Comparison of ENCODE assay signal across 7 cellular contexts in genomic region chr12:110049034-110049433, GRCh38. TPM values are rescaled to one million over a fixed set of nuclear protein-coding genes. Genes with fewer than 3 reads are reported as not detected.
DNase-seq lines count a peak whose midpoint lies in the region; ATAC-seq, FAIRE-seq and TF ChIP-seq lines count a peak whose summit lies in the region.
"Not testable (repeated sequence)": the region's sequence is repeated elsewhere in the genome, so short reads cannot be mapped to it uniquely, and the experiment has no call there.

No MANE protein-coding gene starts in this region.

- POLR2A ChIA-PET in GM12878 (lab: Charles Lee), result not testable (repeated sequence)

- H2BK120ac ChIP-seq in mesendoderm (ENCODE audit: low read depth, low read length), result not testable (repeated sequence)

- not testable (repeated sequence) for H4K8ac ChIP-seq in mesendoderm (ENCODE audit: low read depth, low read length)

- not testable (repeated sequence) for H3K23ac ChIP-seq in mesendoderm (ENCODE audit: low read length)

- in situ Hi-C loops in GM12878 (cut with MboI), result not testable (repeated sequence)

- ATAC-seq in GM18517 (IDR thresholded peaks at IDR 0.05; ENCODE audit: unreplicated experiment) (peak; percentile 8), GM12878 (peak; percentile 63)

- TF ChIP-seq POLR2A in GM12878 (IDR thresholded peaks at IDR 0.05; ENCODE audit: low read depth, low read length); sigmoid colon (IDR thresholded peaks at IDR 0.05): not testable (repeated sequence)

- intact Hi-C loops in GM12878 (cut with micrococcal nuclease; ENCODE audit: unreplicated experiment), result loop anchor here (2.0 kb wide), 2 partner anchors 30 to 52 kb away; partner anchors contain the start of gene GIT2
- intact Hi-C loops in sigmoid colon (cut with DNase I), result not testable (repeated sequence)

- not testable (repeated sequence) for H4K5ac ChIP-seq in mesendoderm (ENCODE audit: low read length)

- H3K4me1 ChIP-seq in Loucy (ENCODE audit: insufficient read depth, low read length, poor library complexity, severe bottlenecking) (peaks cover 21% of the 10 kb centered on the region), GM12878 (ENCODE audit: control insufficient read depth, insufficient read depth, low read length) (peaks cover 29% of the 10 kb centered on the region), sigmoid colon (peaks cover 0 to 24% (median 19%) of the 10 kb centered on the region in 4 donors)
- not testable (repeated sequence) for H3K4me1 ChIP-seq in mesendoderm (ENCODE audit: control insufficient read depth, low read depth, low read length)

- H3K79me2 ChIP-seq in Loucy (ENCODE audit: insufficient read depth, low read length) (peaks cover 21% of the 10 kb centered on the region), GM12878 (ENCODE audit: control insufficient read depth, insufficient read depth, low read length) (peaks cover 24% of the 10 kb centered on the region), mesendoderm (ENCODE audit: control insufficient read depth, insufficient read depth, low read length) (peaks cover 10% of the 10 kb centered on the region)

- not testable (repeated sequence) for DNase-seq in GM12878 (ENCODE audit: low read depth, low spot score); fibroblast of mammary gland (ENCODE audit: low read depth); mesendoderm; sigmoid colon

- not testable (repeated sequence) for H3K27me3 ChIP-seq in Loucy (ENCODE audit: insufficient read depth, low read length, poor library complexity, severe bottlenecking); GM12878 (replicated peaks in 1 of 2; ENCODE audit: control insufficient read depth in 2 of 2, insufficient read depth in 2 of 2, low read length in 1 of 2); mesendoderm (ENCODE audit: insufficient read depth, low read length, poor library complexity); sigmoid colon

- not testable (repeated sequence) for H3K79me1 ChIP-seq in mesendoderm (ENCODE audit: low read length)

- peak overlapping the region; percentile 72 for H3K4me2 ChIP-seq in Loucy (ENCODE audit: low read depth, low read length, poor library complexity, severe bottlenecking)
- peak overlapping the region; percentile 64 for H3K4me2 ChIP-seq in GM12878 (ENCODE audit: control insufficient read depth, insufficient read depth)
- H3K4me2 ChIP-seq in mesendoderm (ENCODE audit: low read length), result not testable (repeated sequence)

- H3K36me3 ChIP-seq in Loucy (ENCODE audit: insufficient read depth, low read length); GM12878 (ENCODE audit: control insufficient read depth in 2 of 2, insufficient read depth in 2 of 2, low read length in 1 of 2); mesendoderm (ENCODE audit: control insufficient read depth, insufficient read depth, low read length); sigmoid colon: not testable (repeated sequence)

- H3K4ac ChIP-seq in mesendoderm (ENCODE audit: low read depth, low read length), result not testable (repeated sequence)

- not testable (repeated sequence) for H3F3A ChIP-seq in Loucy (ENCODE audit: low read depth)

- not testable (repeated sequence) for H2AK5ac ChIP-seq in mesendoderm (ENCODE audit: low read length)

- SMC1A ChIA-PET in GM12878 (lab: Charles Lee; ENCODE audit: uncharacterized antibody, unreplicated experiment), result interaction anchor here (1.2 kb wide), 1 partner anchor 31 kb away, joined by 5 read pairs; no protein-coding TSS in a partner anchor

- not testable (repeated sequence) for TF ChIP-seq CTCF in Loucy (conservative IDR thresholded peaks at IDR 0.05; ENCODE audit: low read length); VCaP (conservative IDR thresholded peaks at IDR 0.05); GM12878 (IDR thresholded peaks at IDR 0.05 in 2 of 3, conservative IDR thresholded peaks at IDR 0.05 in 1 of 3; ENCODE audit: control insufficient read depth in 2 of 3, extremely low read depth in 1 of 3, insufficient read depth in 1 of 3, low read depth in 3 of 3, low read length in 3 of 3); fibroblast of mammary gland (conservative IDR thresholded peaks at IDR 0.05; ENCODE audit: control insufficient read depth, insufficient read depth, low read depth, low read length); sigmoid colon (IDR thresholded peaks at IDR 0.05)

- CTCF ChIA-PET in GM12878 (lab: Yijun Ruan, JAX), result interaction anchor here (1.4 kb wide), 1 partner anchor 50 kb away, joined by 3 read pairs; no protein-coding TSS in a partner anchor

- WGBS in GM12878 (ENCODE audit: insufficient coverage, insufficient replicate concordance, low lambda C conversion rate, missing lambda C conversion rate), result 35% methylated on average over 11 of the region's 11 CpGs
- 100% methylated on average over 1 of the region's 11 CpGs for WGBS in mesendoderm (ENCODE audit: extremely low coverage, insufficient coverage, low lambda C conversion rate)
- WGBS in sigmoid colon, 2 donors, result 78 to 92% methylated on average over 11 of the region's 11 CpGs

- not testable (repeated sequence) for H3K9me3 ChIP-seq in Loucy (ENCODE audit: insufficient read depth, low read depth, low read length); GM12878 (replicated peaks; ENCODE audit: control insufficient read depth, insufficient read depth, low read length); sigmoid colon

- TF ChIP-seq EP300 in GM12878 (IDR thresholded peaks at IDR 0.05; ENCODE audit: borderline replicate concordance in 1 of 2, control insufficient read depth in 1 of 2, low read depth in 2 of 2, low read length in 2 of 2), result 0 out of 4 replicates have a peak, but pooled peaks of 1 of the 2 experiments have one; percentile 33
- TF ChIP-seq EP300 in sigmoid colon (IDR thresholded peaks at IDR 0.05), result not testable (repeated sequence)

- BruUV-seq in GM12878 (replicated peaks; lab: Mats Ljungman, UMichigan), result TSS peak; percentile 98

- H3K9ac ChIP-seq in Loucy (ENCODE audit: low read depth, low read length, poor library complexity, severe bottlenecking) (peak overlapping the region; percentile 75), GM12878 (ENCODE audit: control insufficient read depth, insufficient read depth, low read length) (peak overlapping the region; percentile 66), mesendoderm (ENCODE audit: low read length) (peak overlapping the region; percentile 64)

- peak overlapping the region; percentile 84 for H3K56ac ChIP-seq in mesendoderm (ENCODE audit: low read length)

- not testable (repeated sequence) for FAIRE-seq in GM12878 (lab: Jason Lieb, UNC)

- TF ChIP-seq RAD21 in GM12878 (IDR thresholded peaks at IDR 0.05; ENCODE audit: insufficient read depth, low read depth, low read length), result not testable (repeated sequence)

- peak overlapping the region; percentile 82 for H2AFZ ChIP-seq in Loucy (ENCODE audit: low read length)
- peak overlapping the region; percentile 76 for H2AFZ ChIP-seq in GM12878 (ENCODE audit: control insufficient read depth, low read depth, low read length)

- peak overlapping the region; percentile 82 for H3K4me3 ChIP-seq in Loucy (ENCODE audit: low read length, poor library complexity, severe bottlenecking)
- H3K4me3 ChIP-seq in GM12878, result peak overlapping the region; percentile 87
- peak overlapping the region; percentile 80 for H3K4me3 ChIP-seq in fibroblast of mammary gland (ENCODE audit: control insufficient read depth, low read depth, low read length)
- not testable (repeated sequence) for H3K4me3 ChIP-seq in mesendoderm (ENCODE audit: low read length)
- H3K4me3 ChIP-seq in sigmoid colon, result peak overlapping the region; percentile 48 to 68 (median 63)

- RAD21 ChIA-PET in GM12878 (lab: Charles Lee; ENCODE audit: unreplicated experiment), result not testable (repeated sequence)

- H4K20me1 ChIP-seq in Loucy (ENCODE audit: insufficient read depth, low read length, poor library complexity, severe bottlenecking); GM12878 (ENCODE audit: control insufficient read depth, insufficient read depth): not testable (repeated sequence)

- H3K9me2 ChIP-seq in Loucy (replicated peaks; ENCODE audit: low read depth, low read length), result not testable (repeated sequence)

- H2BK15ac ChIP-seq in mesendoderm (replicated peaks; ENCODE audit: low read depth), result not testable (repeated sequence)

- H3K27ac ChIP-seq in VCaP (peak overlapping the region; percentile 82), GM12878 (ENCODE audit: control insufficient read depth, insufficient read depth) (peak overlapping the region; percentile 77), sigmoid colon (peak overlapping the region; percentile 75 to 77 (median 75))
- not testable (repeated sequence) for H3K27ac ChIP-seq in mesendoderm (ENCODE audit: low read depth, low read length)

- H2BK5ac ChIP-seq in mesendoderm (ENCODE audit: low read length), result not testable (repeated sequence)

- H3K18ac ChIP-seq in mesendoderm (ENCODE audit: low read length), result not testable (repeated sequence)

RNA-seq across cellular contexts. Expression of gene C12orf76, which starts 0.7 kb away (rescaled TPM):
- total RNA-seq in GM12878 (2013; cell fraction: nucleolus; rRNA removed), result 26.2 TPM in 2 replicates
- total RNA-seq in GM12878 (2014; rRNA removed) (10.1 and 12.2 TPM in 2 replicates), GM12878 (2014; rRNA removed; fragmentation: Illumina TruSeq; extraction: Trizol) (7.9 and 9.1 TPM in 2 replicates), GM12878 (2021) (9.3 and 11.1 TPM in 2 replicates), sigmoid colon (10 to 100 TPM in 3 of 4 donors, 1 to 10 TPM in 1; 9.6 to 20.1 (median 17.0) TPM)
- 10.2 TPM for polyA plus RNA-seq in GM12878 (2011; ENCODE audit: low read depth)
- polyA plus RNA-seq in GM12878 (2011; rRNA removed) (20.4 and 27.4 TPM in 2 replicates), GM12878 (2014; fragmentation: Illumina TruSeq; extraction: Trizol) (8.8 and 14.0 TPM in 2 replicates), GM12878 (2014; fragmentation: Nextera tagmentation; extraction: Ambion mirVana) (1 to 10 TPM; 3.6 to 4.6 TPM), GM12878 (2014; rRNA removed) (12.1 and 13.7 TPM in 2 replicates), GM12878 (2016; fragmentation: Nextera tagmentation; extraction: Ambion mirVana) (10 to 100 TPM; 13.7 to 13.8 TPM), sigmoid colon (10 to 100 TPM in 1 of 3 donors, 1 to 10 TPM in 2; 3.0 to 11.3 (median 8.4) TPM)
- polyA plus RNA-seq in GM12878 (2011; cell fraction: cytosol; rRNA removed), result 17.2 and 18.4 TPM in 2 replicates
- polyA plus RNA-seq in GM12878 (2011; cell fraction: nucleus; rRNA removed), result 12.1 and 15.3 TPM in 2 replicates
- polyA plus RNA-seq in GM12878 (2012), result 15.5 and 19.8 TPM in 2 replicates
- polyA minus RNA-seq in GM12878 (2011; rRNA and poly(A)+ RNA removed), result 12.4 and 15.9 TPM in 2 replicates
- polyA minus RNA-seq in GM12878 (2011; cell fraction: cytosol; rRNA and poly(A)+ RNA removed), result 4.4 and 6.1 TPM in 2 replicates
- 3.9 and 6.8 TPM in 2 replicates for polyA minus RNA-seq in GM12878 (2011; cell fraction: nucleus; rRNA and poly(A)+ RNA removed)
- polyA plus RNA-seq in mesendoderm (2013, experiment 1 of 2), result 5.0 TPM
- polyA plus RNA-seq in mesendoderm (2013, experiment 2 of 2), result 5.4 TPM

RNA-seq across cellular contexts. Expression of gene ANKRD13A, which starts 49.8 kb away (rescaled TPM):
- 186 and 192 TPM in 2 replicates for total RNA-seq in GM12878 (2013; cell fraction: nucleolus; rRNA removed)
- total RNA-seq in GM12878 (2014; rRNA removed), result 90.1 and 93.4 TPM in 2 replicates
- total RNA-seq in GM12878 (2014; rRNA removed; fragmentation: Illumina TruSeq; extraction: Trizol), result 76.9 and 85.2 TPM in 2 replicates
- 78.8 and 81.4 TPM in 2 replicates for total RNA-seq in GM12878 (2021)
- polyA plus RNA-seq in GM12878 (2011; ENCODE audit: low read depth), result 44.8 TPM
- polyA plus RNA-seq in GM12878 (2011; rRNA removed), result 82.8 and 110 TPM in 2 replicates
- polyA plus RNA-seq in GM12878 (2011; cell fraction: cytosol; rRNA removed), result 76.6 and 102 TPM in 2 replicates
- 147 and 169 TPM in 2 replicates for polyA plus RNA-seq in GM12878 (2011; cell fraction: nucleus; rRNA removed)
- 53.4 and 59.4 TPM in 2 replicates for polyA plus RNA-seq in GM12878 (2012)
- 76.2 and 106 TPM in 2 replicates for polyA plus RNA-seq in GM12878 (2014; fragmentation: Illumina TruSeq; extraction: Trizol)
- polyA plus RNA-seq in GM12878 (2014; fragmentation: Nextera tagmentation; extraction: Ambion mirVana), result 10 to 100 TPM; 10.2 to 18.2 TPM
- 75.2 and 89.1 TPM in 2 replicates for polyA plus RNA-seq in GM12878 (2014; rRNA removed)
- 10 to 100 TPM; 38.5 to 40.3 TPM for polyA plus RNA-seq in GM12878 (2016; fragmentation: Nextera tagmentation; extraction: Ambion mirVana)
- polyA minus RNA-seq in GM12878 (2011; rRNA and poly(A)+ RNA removed), result 65.0 and 97.9 TPM in 2 replicates
- 22.2 and 25.9 TPM in 2 replicates for polyA minus RNA-seq in GM12878 (2011; cell fraction: cytosol; rRNA and poly(A)+ RNA removed)
- 35.7 and 47.7 TPM in 2 replicates for polyA minus RNA-seq in GM12878 (2011; cell fraction: nucleus; rRNA and poly(A)+ RNA removed)
- polyA plus RNA-seq in mesendoderm (2013, experiment 1 of 2), result 13.3 TPM
- polyA plus RNA-seq in mesendoderm (2013, experiment 2 of 2), result 13.3 TPM
- total RNA-seq in sigmoid colon, result 10 to 100 TPM; 72.4 to 85.3 (median 76.0) TPM
- polyA plus RNA-seq in sigmoid colon, result 10 to 100 TPM; 21.6 to 37.5 (median 31.3) TPM

RNA-seq across cellular contexts. Expression of gene GIT2, which starts 52.9 kb away (rescaled TPM):
- 220 and 223 TPM in 2 replicates for total RNA-seq in GM12878 (2013; cell fraction: nucleolus; rRNA removed)
- 34.0 and 34.3 TPM in 2 replicates for total RNA-seq in GM12878 (2014; rRNA removed)
- total RNA-seq in GM12878 (2014; rRNA removed; fragmentation: Illumina TruSeq; extraction: Trizol), result 43.7 and 44.3 TPM in 2 replicates
- total RNA-seq in GM12878 (2021), result 44.1 and 45.5 TPM in 2 replicates
- 24.2 TPM for polyA plus RNA-seq in GM12878 (2011; ENCODE audit: low read depth)
- 44.1 and 47.7 TPM in 2 replicates for polyA plus RNA-seq in GM12878 (2011; rRNA removed)
- polyA plus RNA-seq in GM12878 (2011; cell fraction: cytosol; rRNA removed), result 34.4 and 36.4 TPM in 2 replicates
- 77.9 TPM in 2 replicates for polyA plus RNA-seq in GM12878 (2011; cell fraction: nucleus; rRNA removed)
- polyA plus RNA-seq in GM12878 (2012), result 28.0 and 33.4 TPM in 2 replicates
- polyA plus RNA-seq in GM12878 (2014; fragmentation: Illumina TruSeq; extraction: Trizol), result 47.3 and 55.8 TPM in 2 replicates
- polyA plus RNA-seq in GM12878 (2014; fragmentation: Nextera tagmentation; extraction: Ambion mirVana), result 1 to 10 TPM; 9.1 to 9.4 TPM
- polyA plus RNA-seq in GM12878 (2014; rRNA removed), result 42.0 and 43.3 TPM in 2 replicates
- polyA plus RNA-seq in GM12878 (2016; fragmentation: Nextera tagmentation; extraction: Ambion mirVana), result 10 to 100 TPM; 49.9 TPM
- polyA minus RNA-seq in GM12878 (2011; rRNA and poly(A)+ RNA removed), result 71.2 and 81.6 TPM in 2 replicates
- 11.9 and 25.9 TPM in 2 replicates for polyA minus RNA-seq in GM12878 (2011; cell fraction: cytosol; rRNA and poly(A)+ RNA removed)
- polyA minus RNA-seq in GM12878 (2011; cell fraction: nucleus; rRNA and poly(A)+ RNA removed), result 57.8 and 95.2 TPM in 2 replicates
- 11.5 TPM for polyA plus RNA-seq in mesendoderm (2013, experiment 1 of 2)
- 11.8 TPM for polyA plus RNA-seq in mesendoderm (2013, experiment 2 of 2)
- 10 to 100 TPM; 26.7 to 54.6 (median 35.1) TPM for total RNA-seq in sigmoid colon
- polyA plus RNA-seq in sigmoid colon, result 10 to 100 TPM in 1 of 3 donors, 1 to 10 TPM in 2; 6.0 to 25.2 (median 7.9) TPM
